In the genomic region with DNA sequence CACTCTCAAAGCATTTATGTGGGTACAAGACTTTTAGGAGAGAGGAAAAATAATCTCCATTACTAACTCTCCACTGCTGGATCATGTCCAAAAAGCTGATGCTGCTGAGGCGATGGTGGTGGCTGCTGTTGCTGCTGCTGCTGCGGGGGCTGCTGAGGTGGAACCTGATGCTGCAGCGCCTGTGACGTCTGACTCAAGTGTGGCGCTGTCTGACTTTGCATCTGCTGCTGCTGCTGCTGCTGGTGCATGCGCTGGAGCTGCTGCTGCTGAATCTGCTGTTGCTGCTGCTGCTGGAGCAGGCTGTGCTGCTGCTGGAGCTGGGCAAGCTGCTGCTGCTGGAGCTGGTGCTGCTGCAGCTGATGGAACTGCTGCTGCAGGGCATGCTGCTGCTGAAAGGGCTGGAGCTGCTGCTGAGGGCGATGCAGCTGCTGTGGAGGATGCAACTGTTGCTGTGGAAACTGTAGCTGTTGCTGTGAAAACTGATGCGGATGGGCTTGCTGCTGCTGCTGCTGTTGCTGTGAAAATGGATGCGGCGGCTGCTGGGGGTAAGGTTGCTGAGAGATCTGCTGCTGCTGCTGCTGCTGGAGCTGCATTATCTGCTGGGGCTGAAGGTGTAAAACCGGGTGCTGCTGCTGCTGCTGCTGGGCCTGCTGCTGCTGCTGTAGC, we compare ENCODE assay signal across 17 cellular contexts. TPM values are rescaled to one million over a fixed set of nuclear protein-coding genes. Genes with fewer than 3 reads are reported as not detected.
A peak's percentile ranks its signal among the peaks of the same experiment; 100 is the strongest.
DNase-seq lines count a peak whose midpoint lies in the region; ATAC-seq, FAIRE-seq and TF ChIP-seq lines count a peak whose summit lies in the region.
"Had no signal": no experiment of that assay in that cellular context is flagged by ENCODE, and none has a peak within 500 bp of the region (broad histone marks: within the 10 kb centered on the region; RNA-seq: fewer than 3 reads in every experiment).

No MANE protein-coding gene starts in this region.

- TF ChIP-seq POLR2A in GM12892 (IDR thresholded peaks at IDR 0.05; ENCODE audit: low read depth, low read length), result no peak
- TF ChIP-seq POLR2A in Peyer's patch (IDR thresholded peaks at IDR 0.05), result no peak

- H3K27me3 ChIP-seq in CD8-positive, alpha-beta memory T cell (ENCODE audit: insufficient read depth, low read length, poor library complexity, severe bottlenecking), result no peaks in the 10 kb centered on the region
- H3K27me3 ChIP-seq in Peyer's patch, result no peaks in the 10 kb centered on the region

- H3K27ac Mint-ChIP-seq in CD8-positive, alpha-beta memory T cell, result peak overlapping the region in 4 of 8 donors; percentile 61 to 79 (median 74)
- H3K27ac Mint-ChIP-seq in glutamatergic neuron (ENCODE audit: unreplicated experiment), result peak overlapping the region; percentile 42

- no peak for ATAC-seq in HG03457 (IDR thresholded peaks at IDR 0.05; ENCODE audit: unreplicated experiment)
- ATAC-seq: HCT116 had no signal

- TF ChIP-seq CTCF in HEK293 (tag by site-specific recombination; IDR thresholded peaks at IDR 0.05), result no peak
- no peak for TF ChIP-seq CTCF in glutamatergic neuron (IDR thresholded peaks at IDR 0.05; ENCODE audit: partially characterized antibody, unreplicated experiment)
- no peak for TF ChIP-seq CTCF in Peyer's patch (IDR thresholded peaks at IDR 0.05)

- H3K4me3 Mint-ChIP-seq in CD8-positive, alpha-beta memory T cell, result peak overlapping the region in 5 of 7 donors; percentile 20 to 72 (median 57)
- no peak overlapping the region for H3K4me3 Mint-ChIP-seq in glutamatergic neuron (ENCODE audit: unreplicated experiment)
- H3K4me3 Mint-ChIP-seq: CD14-positive monocyte had no signal

- no peaks in the 10 kb centered on the region for H3K9me3 ChIP-seq in CD8-positive, alpha-beta memory T cell (ENCODE audit: low read length)
- H3K9me3 ChIP-seq in HEK293 (ENCODE audit: control insufficient read depth, insufficient read depth, low read depth, low read length), result no peaks in the 10 kb centered on the region
- no peaks in the 10 kb centered on the region for H3K9me3 ChIP-seq in Peyer's patch

- no peak overlapping the region for H3K27ac ChIP-seq in CD8-positive, alpha-beta memory T cell (ENCODE audit: low read depth, low read length)
- H3K27ac ChIP-seq in HEK293 (ENCODE audit: extremely low read depth, low read depth, low read length) (no peak overlapping the region), Peyer's patch (no peak overlapping the region)
- H3K27ac ChIP-seq: GM23248 had no signal

- peaks cover 0 to 1% of the 10 kb centered on the region in 2 donors for H3K27me3 Mint-ChIP-seq in CD8-positive, alpha-beta memory T cell
- H3K27me3 Mint-ChIP-seq in glutamatergic neuron (ENCODE audit: unreplicated experiment), result peaks cover 2% of the 10 kb centered on the region

- no peaks in the 10 kb centered on the region for H3K9me3 Mint-ChIP-seq in CD8-positive, alpha-beta memory T cell
- H3K9me3 Mint-ChIP-seq in glutamatergic neuron (ENCODE audit: unreplicated experiment), result peaks cover 2% of the 10 kb centered on the region

- H3K36me3 ChIP-seq in CD8-positive, alpha-beta memory T cell (ENCODE audit: insufficient read depth, low read length), result peaks cover 14% of the 10 kb centered on the region
- H3K36me3 ChIP-seq in HEK293 (ENCODE audit: control insufficient read depth in 2 of 2, insufficient read depth in 1 of 2, low read length in 2 of 2), result peaks cover 4 to 94% of the 10 kb centered on the region in 2 experiments
- H3K36me3 ChIP-seq in Peyer's patch, result peaks cover 0 to 71% (median 0%) of the 10 kb centered on the region in 3 donors

- peak in 1 of 5 donors; percentile 53 for DNase-seq in CD8-positive, alpha-beta memory T cell
- DNase-seq in astrocyte of the hippocampus (ENCODE audit: low read depth, low spot score) (peak; percentile 17), glutamatergic neuron (peak; percentile 39), RKO (ENCODE audit: low spot score) (no peak), GM12892 (ENCODE audit: insufficient read length) (no peak), Peyer's patch (no peak)
- DNase-seq: COR-L47; GM23248; KG1; NCI-H2081 treated with DMSO at 0.1 percent for 48 hours; NCI-H446 treated with DMSO at 0.1 percent for 48 hours; NK-92 treated with Interleukin-12 subunit alpha and Interleukin-12 subunit beta, amount 100 ng/mL, for 24 hours; RPMI8226 had no signal

- FAIRE-seq in GM12892 (lab: Jason Lieb, UNC), result no peak

- POLR2A ChIA-PET in CD8-positive, alpha-beta memory T cell (lab: Charles Lee), result interaction anchor here (0.6 kb wide), 1 partner anchor 41 kb away, joined by 3 read pairs; no protein-coding TSS in a partner anchor
- POLR2A ChIA-PET in HEK293 (lab: Yijun Ruan, JAX), result interaction anchor here (0.9 kb wide), 1 partner anchor 35 kb away, joined by 3 read pairs; the partner anchor contains the start of gene PAXIP1

- H3K4me3 ChIP-seq in CD8-positive, alpha-beta memory T cell (ENCODE audit: low read length), result no peak overlapping the region
- H3K4me3 ChIP-seq in HEK293 (ENCODE audit: low read depth, low read length) (no peak overlapping the region), Peyer's patch (no peak overlapping the region)
- H3K4me3 ChIP-seq: GM23248 had no signal

- H3K4me1 ChIP-seq in CD8-positive, alpha-beta memory T cell (ENCODE audit: insufficient read depth, low read length), result no peaks in the 10 kb centered on the region
- H3K4me1 ChIP-seq in HEK293 (ENCODE audit: control insufficient read depth, insufficient read depth, low read length), result no peaks in the 10 kb centered on the region
- H3K4me1 ChIP-seq in Peyer's patch, result no peaks in the 10 kb centered on the region

- H3K36me3 Mint-ChIP-seq in CD8-positive, alpha-beta memory T cell, result peaks cover 4 to 80% (median 29%) of the 10 kb centered on the region in 3 donors
- peaks cover 4% of the 10 kb centered on the region for H3K36me3 Mint-ChIP-seq in glutamatergic neuron (ENCODE audit: unreplicated experiment)

- CTCF ChIA-PET in CD8-positive, alpha-beta memory T cell (lab: Charles Lee), result interaction anchor here (0.6 to 1.8 kb wide), 3 partner anchors 15 to 41 kb away, joined by 3 to 6 read pairs (median 4); no protein-coding TSS in a partner anchor
- CTCF ChIA-PET in HEK293 (lab: Yijun Ruan, JAX), result no interaction called here

- H3K4me1 Mint-ChIP-seq in CD8-positive, alpha-beta memory T cell, result peaks cover 17 to 47% (median 38%) of the 10 kb centered on the region in 3 donors
- H3K4me1 Mint-ChIP-seq in glutamatergic neuron (ENCODE audit: low read depth, unreplicated experiment), result peaks cover 14% of the 10 kb centered on the region
- H3K4me1 Mint-ChIP-seq: CD14-positive monocyte had no signal

TF ChIP-seq in HEK293, 187 proteins besides CTCF, POLR2A, EP300 and RAD21 (continues in another document):
- TF ChIP-seq ZNF626 (tag by site-specific recombination; IDR thresholded peaks at IDR 0.05) (no peak), SCRT2 (tag by site-specific recombination; IDR thresholded peaks at IDR 0.05) (peak; percentile 38), ZBTB49 (tag by site-specific recombination; IDR thresholded peaks at IDR 0.05; ENCODE audit: low read depth) (no peak), ZNF354C (tag by site-specific recombination; IDR thresholded peaks at IDR 0.05; ENCODE audit: borderline replicate concordance, low read depth) (no peak), ZNF184 (tag by site-specific recombination; IDR thresholded peaks at IDR 0.05) (no peak), SP7 (tag by site-specific recombination; IDR thresholded peaks at IDR 0.05) (no peak), ZNF48 (tag by site-specific recombination; IDR thresholded peaks at IDR 0.05) (no peak), ZSCAN4 (tag by site-specific recombination; IDR thresholded peaks at IDR 0.05) (no peak)
- TF ChIP-seq, protein P1, sequence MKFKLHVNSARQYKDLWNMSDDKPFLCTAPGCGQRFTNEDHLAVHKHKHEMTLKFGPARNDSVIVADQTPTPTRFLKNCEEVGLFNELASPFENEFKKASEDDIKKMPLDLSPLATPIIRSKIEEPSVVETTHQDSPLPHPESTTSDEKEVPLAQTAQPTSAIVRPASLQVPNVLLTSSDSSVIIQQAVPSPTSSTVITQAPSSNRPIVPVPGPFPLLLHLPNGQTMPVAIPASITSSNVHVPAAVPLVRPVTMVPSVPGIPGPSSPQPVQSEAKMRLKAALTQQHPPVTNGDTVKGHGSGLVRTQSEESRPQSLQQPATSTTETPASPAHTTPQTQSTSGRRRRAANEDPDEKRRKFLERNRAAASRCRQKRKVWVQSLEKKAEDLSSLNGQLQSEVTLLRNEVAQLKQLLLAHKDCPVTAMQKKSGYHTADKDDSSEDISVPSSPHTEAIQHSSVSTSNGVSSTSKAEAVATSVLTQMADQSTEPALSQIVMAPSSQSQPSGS (tag by site-specific recombination; IDR thresholded peaks at IDR 0.05; ENCODE audit: low read depth), result no peak

RNA-seq across cellular contexts. Expression of gene PAXIP1, which starts 34.5 kb away (rescaled TPM):
- 10 to 100 TPM; 23.1 to 25.8 TPM for total RNA-seq in CD8-positive, alpha-beta memory T cell
- 2.0 TPM for polyA plus RNA-seq in CD8-positive, alpha-beta memory T cell
- total RNA-seq in glutamatergic neuron (ENCODE audit: unreplicated experiment), result 13.8 TPM
- 15.8 TPM for polyA plus RNA-seq in GM12892 (2012; ENCODE audit: missing spikeins)
- total RNA-seq in Peyer's patch, result 10 to 100 TPM; 14.9 to 28.3 (median 23.7) TPM

Comparison
In these comparisons a context has a peak if more than half of its experiments do, and no peak if none do; other contexts are left out.
1. DNase-seq: peak in astrocyte of the hippocampus (single experiment) and glutamatergic neuron (single experiment); none in RKO (single experiment), GM12892 (single experiment) and Peyer's patch (0 of 3).